Comparison of ENCODE assay signal across 27 cellular contexts in genomic region chr5:50934343-50934742, GRCh38.
"Had no signal": no experiment of that assay in that cellular context is flagged by ENCODE, and none has a peak within 500 bp of the region (broad histone marks: within the 10 kb centered on the region; RNA-seq: fewer than 3 reads in every experiment).

No MANE protein-coding gene starts in this region.

- H3K36me3 ChIP-seq: colonic mucosa, esophagus muscularis mucosa, esophagus squamous epithelium, gastrocnemius medialis, gastroesophageal sphincter, heart right ventricle had no signal

- H3K27ac ChIP-seq: colonic mucosa, coronary artery, dorsolateral prefrontal cortex, epithelial cell of prostate, esophagus muscularis mucosa, esophagus squamous epithelium, foreskin keratinocyte, gastrocnemius medialis, gastroesophageal sphincter, heart right ventricle, hepatocyte had no signal

- H3K4me3 ChIP-seq: colonic mucosa, coronary artery, dorsolateral prefrontal cortex, esophagus muscularis mucosa, esophagus squamous epithelium, gastrocnemius medialis, gastroesophageal sphincter, heart right ventricle, hepatocyte had no signal

- H3K9me3 ChIP-seq: colonic mucosa, esophagus muscularis mucosa, esophagus squamous epithelium, gastrocnemius medialis, gastroesophageal sphincter, heart right ventricle had no signal

- FAIRE-seq: colon, endometrium, endothelial cell of umbilical vein, frontal cortex had no signal

- DNase-seq: colonic mucosa; cortex of kidney; dermis blood vessel endothelial cell; dorsolateral prefrontal cortex; effector CD4-positive, alpha-beta T cell; effector CD8-positive, alpha-beta T cell; effector memory CD4-positive, alpha-beta T cell; effector memory CD8-positive, alpha-beta T cell; endodermal cell; erythroblast; esophagus squamous epithelium; foreskin keratinocyte; foreskin melanocyte; gastrocnemius medialis; glutamatergic neuron; head of caudate nucleus; heart right ventricle had no signal

- ATAC-seq: effector memory CD8-positive, alpha-beta T cell; esophagus mucosa; foreskin keratinocyte; gastrocnemius medialis; gastroesophageal sphincter; heart right ventricle had no signal

- H3K79me2 ChIP-seq: hepatocyte had no signal

- H3K27me3 ChIP-seq: colonic mucosa, dorsolateral prefrontal cortex, esophagus muscularis mucosa, esophagus squamous epithelium, foreskin keratinocyte, gastrocnemius medialis, gastroesophageal sphincter, heart right ventricle, hepatocyte had no signal

- H2AFZ ChIP-seq: hepatocyte had no signal

- H3K4me1 ChIP-seq: colonic mucosa, esophagus muscularis mucosa, esophagus squamous epithelium, foreskin keratinocyte, gastrocnemius medialis, gastroesophageal sphincter had no signal

- H3K4me2 ChIP-seq: hepatocyte had no signal
